Comparison of ENCODE assay signal across 1 cellular context in the genomic region with DNA sequence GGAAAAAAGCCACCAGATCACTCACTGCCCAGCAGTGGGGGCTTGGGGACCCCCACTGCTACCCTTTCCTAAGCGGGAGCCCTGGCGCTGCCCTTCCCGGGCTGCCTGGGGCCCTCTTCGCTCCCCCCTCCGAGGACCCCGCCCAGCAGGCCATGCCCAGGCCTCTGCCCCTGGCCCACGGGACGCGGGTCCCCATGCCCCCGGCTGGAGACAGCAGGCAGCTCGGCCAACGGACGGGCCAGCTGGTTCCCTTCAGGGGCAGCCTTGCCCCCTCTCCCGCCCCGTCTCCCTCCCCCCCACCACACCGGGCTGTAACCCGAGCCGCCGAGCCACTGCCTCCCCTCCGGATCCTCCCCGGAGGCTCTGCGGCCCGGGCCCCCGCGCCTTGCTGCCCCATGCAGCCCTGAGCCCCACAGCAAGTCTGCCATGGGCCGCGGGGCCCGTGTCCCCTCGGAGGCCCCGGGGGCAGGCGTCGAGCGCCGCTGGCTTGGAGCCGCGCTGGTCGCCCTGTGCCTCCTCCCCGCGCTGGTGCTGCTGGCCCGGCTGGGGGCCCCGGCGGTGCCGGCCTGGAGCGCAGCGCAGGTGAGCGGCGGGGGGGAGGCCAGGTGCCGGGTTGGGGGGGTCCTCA.
TF ChIP-seq lines count a peak whose summit lies in the region.

MMP23B (plus strand) TSS at position 381 of the 628 bp plus-strand sequence; CDS start at position 427, 46 bp downstream.

TF ChIP-seq in H1, 55 proteins besides CTCF, POLR2A, EP300 and RAD21 (continued from another document):
- TF ChIP-seq SIN3A (conservative IDR thresholded peaks at IDR 0.05 in 1 of 2, IDR thresholded peaks at IDR 0.05 in 1 of 2; ENCODE audit: low read depth in 1 of 2, low read length in 2 of 2), result 0 out of 4 replicates have a peak, but pooled peaks of 1 of the 2 experiments have one; percentile 37
